In the genomic region with DNA sequence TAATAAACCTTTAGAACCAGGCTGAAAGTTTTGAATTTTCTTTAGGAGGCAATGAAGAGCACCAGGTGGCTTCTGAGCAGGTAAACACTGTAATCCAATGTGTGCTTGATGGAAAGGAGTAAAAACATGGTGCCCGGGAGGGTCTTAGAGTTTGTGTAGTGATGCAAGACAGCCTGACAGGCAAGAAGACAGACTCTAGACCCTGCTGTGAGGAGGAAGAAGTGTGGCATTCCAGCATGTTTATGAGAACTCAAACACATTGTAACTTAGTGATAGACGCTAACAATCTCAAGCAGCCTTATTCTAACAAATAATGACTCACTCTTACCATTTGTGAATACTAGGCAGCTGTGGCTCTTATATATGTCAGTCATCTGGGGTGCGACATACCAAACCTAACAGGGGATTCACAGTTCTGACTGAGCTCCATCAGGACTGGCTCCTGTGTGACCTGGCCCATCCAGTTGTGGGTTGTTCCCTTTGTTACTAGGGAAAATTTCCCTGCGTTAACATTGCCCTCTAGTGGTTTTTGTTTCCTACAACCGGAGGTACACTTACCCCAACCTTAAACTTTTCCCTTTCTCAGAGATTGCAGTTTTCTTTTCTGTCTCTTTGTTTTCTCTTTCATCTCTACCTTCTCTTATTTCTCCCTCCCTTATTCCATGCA, we compare ENCODE assay signal across 8 cellular contexts. TPM values are rescaled to one million over a fixed set of nuclear protein-coding genes. Genes with fewer than 3 reads are reported as not detected.
A peak's percentile ranks its signal among the peaks of the same experiment; 100 is the strongest.
DNase-seq lines count a peak whose midpoint lies in the region; ATAC-seq, FAIRE-seq and TF ChIP-seq lines count a peak whose summit lies in the region.

No MANE protein-coding gene starts in this region.

- no peak overlapping the region for H3K4me2 ChIP-seq in H1 (ENCODE audit: insufficient read depth in 1 of 2, low read depth in 2 of 2, low read length in 2 of 2)

- H3K18ac ChIP-seq in H1 (ENCODE audit: extremely low read depth, low read length), result no peak overlapping the region

- H4K91ac ChIP-seq in H1 (replicated peaks; ENCODE audit: insufficient read length, low read length), result no peak overlapping the region

- no peak for TF ChIP-seq POLR2A in H1 (IDR thresholded peaks at IDR 0.05; ENCODE audit: control extremely low read depth in 1 of 2, low read depth in 2 of 2, low read length in 2 of 2)

- no peak overlapping the region for H2BK15ac ChIP-seq in H1 (ENCODE audit: low read length)

- no peaks in the 10 kb centered on the region for H4K20me1 ChIP-seq in H1 (replicated peaks in 1 of 2; ENCODE audit: control insufficient read depth in 1 of 2, insufficient read depth in 2 of 2, low read length in 2 of 2)

- no peak overlapping the region for H3K23ac ChIP-seq in H1 (ENCODE audit: insufficient read length)

- ATAC-seq in HG02852 (IDR thresholded peaks at IDR 0.05; ENCODE audit: unreplicated experiment), result peak; percentile 72
- peak; percentile 100 for ATAC-seq in activated CD8-positive, alpha-beta T cell treated with anti-CD3 and anti-CD28 coated beads for 36 hours
- ATAC-seq in naive B cell (ENCODE audit: low read depth in 2 of 2), result peak; percentile 79 to 81

- H3K36me3 ChIP-seq in H1 (ENCODE audit: control insufficient read depth in 2 of 4, insufficient read depth in 4 of 4, low read length in 3 of 4), result no peaks in the 10 kb centered on the region

- no peak overlapping the region for H3K4ac ChIP-seq in H1 (replicated peaks; ENCODE audit: insufficient read length, low read depth, low read length)

- H2BK12ac ChIP-seq in H1 (ENCODE audit: low read depth, low read length), result no peak overlapping the region

- no peak overlapping the region for H2BK120ac ChIP-seq in H1 (replicated peaks; ENCODE audit: low read depth, low read length)

- no peak overlapping the region for H4K5ac ChIP-seq in H1 (ENCODE audit: insufficient read length, low read depth, low read length)

- no peak overlapping the region for H2AK5ac ChIP-seq in H1 (ENCODE audit: low read depth, low read length)

- H3K9me3 Mint-ChIP-seq in activated CD8-positive, alpha-beta T cell treated with anti-CD3 and anti-CD28 coated beads for 36 hours, result no peaks in the 10 kb centered on the region
- H3K9me3 Mint-ChIP-seq in naive B cell, result no peaks in the 10 kb centered on the region

- no peak for TF ChIP-seq EP300 in H1 (IDR thresholded peaks at IDR 0.05; ENCODE audit: borderline replicate concordance in 1 of 2, low read depth in 2 of 2, low read length in 2 of 2)

- CTCF ChIA-PET in activated CD8-positive, alpha-beta T cell treated with anti-CD3 and anti-CD28 coated beads for 36 hours (lab: Charles Lee), result interaction anchor here (0.6 to 1.4 kb wide), 13 partner anchors 9 to 404 kb away, joined by 3 to 5 read pairs (median 4); no protein-coding TSS in a partner anchor
- CTCF ChIA-PET in H1 (lab: Charles Lee; ENCODE audit: partially characterized antibody), result interaction anchor here (0.7 to 1.3 kb wide), 2 partner anchors 405 to 466 kb away, joined by 3 to 7 read pairs; no protein-coding TSS in a partner anchor

- H3K79me1 ChIP-seq in H1 (ENCODE audit: low read depth, low read length), result no peaks in the 10 kb centered on the region

- 51% methylated on average over 4 of the region's 5 CpGs; no CpG with 5 or more reads in 1 of the 2 experiments for WGBS in H1 (ENCODE audit: extremely low coverage in 1 of 2, insufficient coverage in 1 of 2, insufficient read length in 1 of 2, insufficient replicate concordance in 2 of 2, low coverage in 1 of 2, low lambda C conversion rate in 2 of 2, missing lambda C conversion rate in 1 of 2), 2 experiments

- TF ChIP-seq CTCF in activated CD8-positive, alpha-beta T cell treated with anti-CD3 and anti-CD28 coated beads for 36 hours (IDR thresholded peaks at IDR 0.05), result peak; percentile 32
- TF ChIP-seq CTCF in H1 (IDR thresholded peaks at IDR 0.05; ENCODE audit: control extremely low read depth in 1 of 3, insufficient read depth in 1 of 3, low read depth in 1 of 3, low read length in 3 of 3), result peak in 2 of 3 experiments; percentile 34 to 49; a peak in 2 of 4 replicates

- peak; percentile 69 to 77 for TF ChIP-seq RAD21 in H1 (IDR thresholded peaks at IDR 0.05 in 1 of 2, conservative IDR thresholded peaks at IDR 0.05 in 1 of 2; ENCODE audit: low read depth in 2 of 2, low read length in 2 of 2)

- no peaks in the 10 kb centered on the region for H3K23me2 ChIP-seq in H1 (ENCODE audit: low read depth, low read length)

- no peak overlapping the region for H2AFZ ChIP-seq in H1 (ENCODE audit: low read length)

- H3K9me3 ChIP-seq in H1 (ENCODE audit: insufficient read depth in 2 of 2, low read depth in 1 of 2, low read length in 1 of 2), result peaks cover 0 to 9% of the 10 kb centered on the region in 2 experiments; a peak in 1 of 4 replicates

- DNase-seq in activated CD4-positive, CD25-positive, alpha-beta regulatory T cell treated with anti-CD3 and anti-CD28 coated beads, Interleukin-2, amount 50 U/mL, for 16 hours (ENCODE audit: low read depth, low spot score), result peak; percentile 3
- DNase-seq in activated CD4-positive, CD25-positive, alpha-beta regulatory T cell treated with anti-CD3 and anti-CD28 coated beads, Interleukin-2, amount 50 U/mL, for 72 hours, result no peak
- peak; percentile 22 for DNase-seq in NCI-H2171 (lab: John Stamatoyannopoulos, UW)
- peak; percentile 71 for DNase-seq in activated CD8-positive, alpha-beta T cell treated with anti-CD3 and anti-CD28 coated beads for 36 hours
- DNase-seq in H1 (ENCODE audit: low read depth in 1 of 2, low spot score in 2 of 2), result no peak
- DNase-seq in naive B cell, result peak; percentile 29
- DNase-seq in superior temporal gyrus (ENCODE audit: extremely low spot score), result peak; percentile 65

- H2BK5ac ChIP-seq in H1 (ENCODE audit: low read depth, low read length), result no peak overlapping the region

- H3K79me2 ChIP-seq in H1 (ENCODE audit: control insufficient read depth in 1 of 2, insufficient read depth in 2 of 2, low read length in 2 of 2), result no peaks in the 10 kb centered on the region

- H3K27ac Mint-ChIP-seq in activated CD8-positive, alpha-beta T cell treated with anti-CD3 and anti-CD28 coated beads for 36 hours, result peak overlapping the region; percentile 83
- H3K27ac Mint-ChIP-seq in naive B cell, result peak overlapping the region in 5 of 6 donors; percentile 14 to 71 (median 21)

- no peak overlapping the region for H2BK20ac ChIP-seq in H1 (ENCODE audit: low read length)

- H3K27ac ChIP-seq in H1 (ENCODE audit: low read depth, low read length), result no peak overlapping the region

- H3K14ac ChIP-seq in H1 (ENCODE audit: insufficient read length), result no peak overlapping the region

- no peaks in the 10 kb centered on the region for H3K4me1 ChIP-seq in H1 (replicated peaks in 1 of 4; ENCODE audit: control insufficient read depth in 3 of 4, insufficient read depth in 4 of 4, low read length in 3 of 4)

- peak; percentile 91 for FAIRE-seq in H1 (lab: Jason Lieb, UNC)

- H3K4me3 ChIP-seq in H1 (ENCODE audit: extremely low read depth in 1 of 4, insufficient read depth in 2 of 4, low read depth in 3 of 4, low read length in 4 of 4), result no peak overlapping the region

- H3K27me3 Mint-ChIP-seq in activated CD8-positive, alpha-beta T cell treated with anti-CD3 and anti-CD28 coated beads for 36 hours, result no peaks in the 10 kb centered on the region
- H3K27me3 Mint-ChIP-seq in naive B cell, result no peaks in the 10 kb centered on the region

- POLR2A ChIA-PET in activated CD8-positive, alpha-beta T cell treated with anti-CD3 and anti-CD28 coated beads for 36 hours (lab: Charles Lee), result no interaction called here
- POLR2A ChIA-PET in H1 (lab: Charles Lee; ENCODE audit: partially characterized antibody), result no interaction called here

- intact Hi-C loops in activated CD8-positive, alpha-beta T cell treated with anti-CD3 and anti-CD28 coated beads for 36 hours (cut with micrococcal nuclease), result loop anchor here (2.0 to 10.0 kb wide), 3 partner anchors 291 to 403 kb away; no protein-coding TSS in a partner anchor

- no peak overlapping the region for H4K8ac ChIP-seq in H1 (ENCODE audit: extremely low read depth, insufficient read depth, low read length)

- H3K56ac ChIP-seq in H1 (replicated peaks; ENCODE audit: insufficient read length, low read depth, low read length), result no peak overlapping the region

- peaks cover 23% of the 10 kb centered on the region for H3K4me1 Mint-ChIP-seq in activated CD8-positive, alpha-beta T cell treated with anti-CD3 and anti-CD28 coated beads for 36 hours (ENCODE audit: low read depth)
- H3K4me1 Mint-ChIP-seq in naive B cell, result peaks cover 22 to 38% (median 24%) of the 10 kb centered on the region in 3 donors

- H3K36me3 Mint-ChIP-seq in activated CD8-positive, alpha-beta T cell treated with anti-CD3 and anti-CD28 coated beads for 36 hours (ENCODE audit: low read depth), result no peaks in the 10 kb centered on the region
- no peaks in the 10 kb centered on the region for H3K36me3 Mint-ChIP-seq in naive B cell

- H3K27me3 ChIP-seq in H1 (replicated peaks in 1 of 4; ENCODE audit: control insufficient read depth in 3 of 4, extremely low read depth in 1 of 4, insufficient read depth in 3 of 4, low read length in 3 of 4), result no peaks in the 10 kb centered on the region

- no peak overlapping the region for H3K9ac ChIP-seq in H1 (replicated peaks in 1 of 4; ENCODE audit: extremely low read depth in 1 of 4, low read depth in 3 of 4, low read length in 3 of 4)

- H3K4me3 Mint-ChIP-seq in activated CD8-positive, alpha-beta T cell treated with anti-CD3 and anti-CD28 coated beads for 36 hours, result no peak overlapping the region
- H3K4me3 Mint-ChIP-seq in naive B cell, result peak overlapping the region in 2 of 8 donors; percentile 44 to 72

TF ChIP-seq in H1, 55 proteins besides CTCF, POLR2A, EP300 and RAD21:
- TF ChIP-seq RFX5 (IDR thresholded peaks at IDR 0.05; ENCODE audit: borderline replicate concordance, low read depth, low read length), result 0 out of 2 replicates have a peak, but pooled peaks have one; percentile 38
- no peak for TF ChIP-seq KDM1A (IDR thresholded peaks at IDR 0.05; ENCODE audit: borderline replicate concordance, low read length)

RNA-seq across cellular contexts. Expression of a gene that starts 53.8 kb away (rescaled TPM):
- total RNA-seq in activated CD8-positive, alpha-beta T cell treated with anti-CD3 and anti-CD28 coated beads for 36 hours, result under 1 TPM in 1 of 2 experiments, not detected in 1; 0.23 TPM
- total RNA-seq in H1 (2021; fragmentation: NEBNext Ultra II Directional; extraction: Animal tissue kit (Norgen Biotek cat#: 25700)), result not detected in 2 replicates
- polyA plus RNA-seq in H1 (2011; rRNA removed) (not detected in 2 replicates), naive B cell (ENCODE audit: low read depth in 6 of 6) (under 1 TPM in 2 of 6 donors, not detected in 4; 0.21 to 0.40 TPM)
- polyA plus RNA-seq in H1 (2011; cell fraction: cytosol; rRNA removed), result not detected
- not detected for polyA plus RNA-seq in H1 (2011; cell fraction: nucleus; rRNA removed)
- polyA plus RNA-seq in H1 (2012, experiment 1 of 2), result not detected in 4 replicates
- not detected for polyA plus RNA-seq in H1 (2012, experiment 2 of 2)
- polyA plus RNA-seq in H1 (2013, experiment 1 of 2), result not detected
- not detected for polyA plus RNA-seq in H1 (2013, experiment 2 of 2)
- not detected in 2 replicates for polyA minus RNA-seq in H1 (2011; rRNA and poly(A)+ RNA removed)
- polyA minus RNA-seq in H1 (2011; cell fraction: cytosol; rRNA and poly(A)+ RNA removed), result not detected
- polyA minus RNA-seq in H1 (2011; cell fraction: nucleus; rRNA and poly(A)+ RNA removed), result not detected

Comparison
In these comparisons a context has a peak if more than half of its experiments do, and no peak if none do; other contexts are left out.
1. DNase-seq: peak in activated CD4-positive, CD25-positive, alpha-beta regulatory T cell treated with anti-CD3 and anti-CD28 coated beads, Interleukin-2, amount 50 U/mL, for 16 hours (single experiment), NCI-H2171 (single experiment), activated CD8-positive, alpha-beta T cell treated with anti-CD3 and anti-CD28 coated beads for 36 hours (single experiment), naive B cell (single experiment) and superior temporal gyrus (single experiment); none in activated CD4-positive, CD25-positive, alpha-beta regulatory T cell treated with anti-CD3 and anti-CD28 coated beads, Interleukin-2, amount 50 U/mL, for 72 hours (single experiment) and H1 (0 of 2).
2. Peak in every context shown above with its lines, with median percentiles within 50 percentile points of each other: ATAC-seq.